1 cellular context compared by ENCODE assay signal in the genomic region with DNA sequence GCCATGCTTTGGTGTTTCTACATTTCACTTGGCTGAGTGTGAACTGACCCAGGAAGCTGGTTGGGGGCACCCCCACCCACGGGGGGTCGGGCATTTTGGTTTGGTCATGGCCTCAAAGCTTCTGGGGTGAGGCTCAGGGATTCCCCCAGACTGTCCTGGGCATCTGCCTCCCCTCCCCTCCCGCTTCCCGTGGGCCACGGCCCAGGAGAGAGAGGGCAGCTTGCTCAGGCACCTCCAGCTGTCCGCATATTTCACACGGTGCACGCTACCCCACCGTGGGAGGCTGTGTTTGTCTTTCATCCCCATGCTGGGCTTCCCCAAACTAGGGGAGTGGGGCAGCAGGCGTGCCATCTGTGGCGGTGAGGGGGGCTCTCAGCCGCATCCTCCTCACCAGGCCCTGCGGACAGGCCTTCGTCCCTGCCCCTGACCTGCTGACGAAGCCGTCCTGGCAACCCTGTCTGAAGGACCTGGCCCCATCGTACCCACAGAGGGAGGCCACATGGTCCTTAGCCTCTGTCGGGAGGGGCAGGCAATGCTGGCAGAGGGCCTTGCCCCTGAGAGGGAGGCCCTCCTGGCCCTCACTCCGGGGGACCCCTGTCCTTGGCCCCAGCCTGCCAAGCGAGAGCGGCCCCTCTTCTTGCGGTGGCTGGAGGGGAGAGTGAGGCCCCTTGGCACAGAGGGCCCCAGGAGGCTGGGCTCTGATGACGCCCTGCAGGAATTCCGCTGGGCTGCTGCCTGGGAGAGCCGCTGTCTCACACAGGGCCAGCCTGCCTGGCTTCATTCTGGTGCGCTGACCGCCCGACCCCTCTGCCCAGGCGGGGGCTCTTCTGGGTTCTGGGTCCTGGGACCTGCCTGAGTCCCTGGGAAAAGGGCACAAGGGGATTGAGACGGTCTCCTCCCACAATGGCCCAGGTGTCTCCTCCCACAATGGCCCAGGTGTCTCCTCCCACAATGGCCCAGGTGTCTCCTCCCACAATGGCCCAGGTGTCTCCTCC.
TF ChIP-seq lines count a peak whose summit lies in the region.

No MANE protein-coding gene starts in this region.

TF ChIP-seq in GM12878, 131 proteins besides CTCF, POLR2A, EP300 and RAD21 (continued from another document):
- TF ChIP-seq, protein P1, sequence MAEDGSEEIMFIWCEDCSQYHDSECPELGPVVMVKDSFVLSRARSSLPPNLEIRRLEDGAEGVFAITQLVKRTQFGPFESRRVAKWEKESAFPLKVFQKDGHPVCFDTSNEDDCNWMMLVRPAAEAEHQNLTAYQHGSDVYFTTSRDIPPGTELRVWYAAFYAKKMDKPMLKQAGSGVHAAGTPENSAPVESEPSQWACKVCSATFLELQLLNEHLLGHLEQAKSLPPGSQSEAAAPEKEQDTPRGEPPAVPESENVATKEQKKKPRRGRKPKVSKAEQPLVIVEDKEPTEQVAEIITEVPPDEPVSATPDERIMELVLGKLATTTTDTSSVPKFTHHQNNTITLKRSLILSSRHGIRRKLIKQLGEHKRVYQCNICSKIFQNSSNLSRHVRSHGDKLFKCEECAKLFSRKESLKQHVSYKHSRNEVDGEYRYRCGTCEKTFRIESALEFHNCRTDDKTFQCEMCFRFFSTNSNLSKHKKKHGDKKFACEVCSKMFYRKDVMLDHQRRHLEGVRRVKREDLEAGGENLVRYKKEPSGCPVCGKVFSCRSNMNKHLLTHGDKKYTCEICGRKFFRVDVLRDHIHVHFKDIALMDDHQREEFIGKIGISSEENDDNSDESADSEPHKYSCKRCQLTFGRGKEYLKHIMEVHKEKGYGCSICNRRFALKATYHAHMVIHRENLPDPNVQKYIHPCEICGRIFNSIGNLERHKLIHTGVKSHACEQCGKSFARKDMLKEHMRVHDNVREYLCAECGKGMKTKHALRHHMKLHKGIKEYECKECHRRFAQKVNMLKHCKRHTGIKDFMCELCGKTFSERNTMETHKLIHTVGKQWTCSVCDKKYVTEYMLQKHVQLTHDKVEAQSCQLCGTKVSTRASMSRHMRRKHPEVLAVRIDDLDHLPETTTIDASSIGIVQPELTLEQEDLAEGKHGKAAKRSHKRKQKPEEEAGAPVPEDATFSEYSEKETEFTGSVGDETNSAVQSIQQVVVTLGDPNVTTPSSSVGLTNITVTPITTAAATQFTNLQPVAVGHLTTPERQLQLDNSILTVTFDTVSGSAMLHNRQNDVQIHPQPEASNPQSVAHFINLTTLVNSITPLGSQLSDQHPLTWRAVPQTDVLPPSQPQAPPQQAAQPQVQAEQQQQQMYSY (CRISPR knock-in tag; IDR thresholded peaks at IDR 0.05): no peak
- TF ChIP-seq NFIC (IDR thresholded peaks at IDR 0.05; ENCODE audit: low read depth, low read length) (no peak), HDGF (IDR thresholded peaks at IDR 0.05) (peak; percentile 38; the same call in 1 of the 2 replicates), POLR2AphosphoS2 (IDR thresholded peaks at IDR 0.05; ENCODE audit: low read depth, low read length) (no peak), TBL1XR1 (IDR thresholded peaks at IDR 0.05; ENCODE audit: low read depth, low read length) (peak; percentile 88; the same call in 1 of the 2 replicates), FOS (IDR thresholded peaks at IDR 0.05; ENCODE audit: borderline replicate concordance, extremely low read depth, insufficient read length) (no peak), HDAC6 (IDR thresholded peaks at IDR 0.05; ENCODE audit: unreplicated experiment) (no peak), ATF7 (IDR thresholded peaks at IDR 0.05; ENCODE audit: low read depth) (no peak), RB1 (IDR thresholded peaks at IDR 0.05; ENCODE audit: borderline replicate concordance) (no peak), CBFB (IDR thresholded peaks at IDR 0.05; ENCODE audit: low read depth) (no peak), TCF12 (IDR thresholded peaks at IDR 0.05; ENCODE audit: low read depth, low read length) (peak; percentile 86), NRF1 (conservative IDR thresholded peaks at IDR 0.05; ENCODE audit: low read depth, low read length) (no peak), PML (IDR thresholded peaks at IDR 0.05; ENCODE audit: low read length) (no peak), JUND (IDR thresholded peaks at IDR 0.05; ENCODE audit: low read depth, low read length) (no peak), MYC (IDR thresholded peaks at IDR 0.05; ENCODE audit: insufficient read depth, insufficient read length, insufficient replicate concordance, low read length, severe bottlenecking) (no peak), PAX8 (IDR thresholded peaks at IDR 0.05) (no peak), TCF3 (IDR thresholded peaks at IDR 0.05; ENCODE audit: borderline replicate concordance, insufficient read depth, low read depth, low read length) (no peak; the same call in 1 of the 2 replicates), IKZF1 (conservative IDR thresholded peaks at IDR 0.05) (peak; percentile 94), ZSCAN29 (IDR thresholded peaks at IDR 0.05) (no peak), IRF4 (IDR thresholded peaks at IDR 0.05; ENCODE audit: low read depth, low read length) (peak; percentile 34), RUNX3 (IDR thresholded peaks at IDR 0.05; ENCODE audit: low read length) (no peak), CEBPB (IDR thresholded peaks at IDR 0.05; ENCODE audit: borderline replicate concordance in 1 of 2, low read depth in 2 of 2, low read length in 2 of 2) (no peak), TAF1 (IDR thresholded peaks at IDR 0.05; ENCODE audit: borderline replicate concordance, low read depth, low read length) (no peak), STAT1 (conservative IDR thresholded peaks at IDR 0.05) (no peak), KAT2A (conservative IDR thresholded peaks at IDR 0.05; ENCODE audit: control insufficient read depth, low read depth, low read length) (no peak), CHD2 (IDR thresholded peaks at IDR 0.05; ENCODE audit: borderline replicate concordance, low read depth, low read length) (peak; percentile 42; the same call in 1 of the 2 replicates), RELA (IDR thresholded peaks at IDR 0.05; ENCODE audit: borderline replicate concordance, partially characterized antibody) (peak; percentile 63), YBX1 (IDR thresholded peaks at IDR 0.05) (no peak), ETV6 (conservative IDR thresholded peaks at IDR 0.05 in 1 of 2, IDR thresholded peaks at IDR 0.05 in 1 of 2; ENCODE audit: borderline replicate concordance in 1 of 2, low read depth in 1 of 2) (peak in 1 of 2 experiments; percentile 78; a peak in 2 of 4 replicates), ZNF217 (IDR thresholded peaks at IDR 0.05) (no peak), POU2F2 (IDR thresholded peaks at IDR 0.05; ENCODE audit: borderline replicate concordance, low read depth, low read length) (peak; percentile 39; the same call in 1 of the 3 replicates)
- TF ChIP-seq, protein P2, sequence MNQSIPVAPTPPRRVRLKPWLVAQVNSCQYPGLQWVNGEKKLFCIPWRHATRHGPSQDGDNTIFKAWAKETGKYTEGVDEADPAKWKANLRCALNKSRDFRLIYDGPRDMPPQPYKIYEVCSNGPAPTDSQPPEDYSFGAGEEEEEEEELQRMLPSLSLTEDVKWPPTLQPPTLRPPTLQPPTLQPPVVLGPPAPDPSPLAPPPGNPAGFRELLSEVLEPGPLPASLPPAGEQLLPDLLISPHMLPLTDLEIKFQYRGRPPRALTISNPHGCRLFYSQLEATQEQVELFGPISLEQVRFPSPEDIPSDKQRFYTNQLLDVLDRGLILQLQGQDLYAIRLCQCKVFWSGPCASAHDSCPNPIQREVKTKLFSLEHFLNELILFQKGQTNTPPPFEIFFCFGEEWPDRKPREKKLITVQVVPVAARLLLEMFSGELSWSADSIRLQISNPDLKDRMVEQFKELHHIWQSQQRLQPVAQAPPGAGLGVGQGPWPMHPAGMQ (IDR thresholded peaks at IDR 0.05; ENCODE audit: borderline replicate concordance): no peak
- TF ChIP-seq, protein P3, sequence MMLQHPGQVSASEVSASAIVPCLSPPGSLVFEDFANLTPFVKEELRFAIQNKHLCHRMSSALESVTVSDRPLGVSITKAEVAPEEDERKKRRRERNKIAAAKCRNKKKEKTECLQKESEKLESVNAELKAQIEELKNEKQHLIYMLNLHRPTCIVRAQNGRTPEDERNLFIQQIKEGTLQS (IDR thresholded peaks at IDR 0.05; ENCODE audit: borderline replicate concordance, extremely low read depth, low read depth, low read length): no peak
- TF ChIP-seq, protein P4, sequence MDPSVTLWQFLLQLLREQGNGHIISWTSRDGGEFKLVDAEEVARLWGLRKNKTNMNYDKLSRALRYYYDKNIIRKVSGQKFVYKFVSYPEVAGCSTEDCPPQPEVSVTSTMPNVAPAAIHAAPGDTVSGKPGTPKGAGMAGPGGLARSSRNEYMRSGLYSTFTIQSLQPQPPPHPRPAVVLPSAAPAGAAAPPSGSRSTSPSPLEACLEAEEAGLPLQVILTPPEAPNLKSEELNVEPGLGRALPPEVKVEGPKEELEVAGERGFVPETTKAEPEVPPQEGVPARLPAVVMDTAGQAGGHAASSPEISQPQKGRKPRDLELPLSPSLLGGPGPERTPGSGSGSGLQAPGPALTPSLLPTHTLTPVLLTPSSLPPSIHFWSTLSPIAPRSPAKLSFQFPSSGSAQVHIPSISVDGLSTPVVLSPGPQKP (IDR thresholded peaks at IDR 0.05; ENCODE audit: low read depth, low read length): no peak
- TF ChIP-seq, protein P5, sequence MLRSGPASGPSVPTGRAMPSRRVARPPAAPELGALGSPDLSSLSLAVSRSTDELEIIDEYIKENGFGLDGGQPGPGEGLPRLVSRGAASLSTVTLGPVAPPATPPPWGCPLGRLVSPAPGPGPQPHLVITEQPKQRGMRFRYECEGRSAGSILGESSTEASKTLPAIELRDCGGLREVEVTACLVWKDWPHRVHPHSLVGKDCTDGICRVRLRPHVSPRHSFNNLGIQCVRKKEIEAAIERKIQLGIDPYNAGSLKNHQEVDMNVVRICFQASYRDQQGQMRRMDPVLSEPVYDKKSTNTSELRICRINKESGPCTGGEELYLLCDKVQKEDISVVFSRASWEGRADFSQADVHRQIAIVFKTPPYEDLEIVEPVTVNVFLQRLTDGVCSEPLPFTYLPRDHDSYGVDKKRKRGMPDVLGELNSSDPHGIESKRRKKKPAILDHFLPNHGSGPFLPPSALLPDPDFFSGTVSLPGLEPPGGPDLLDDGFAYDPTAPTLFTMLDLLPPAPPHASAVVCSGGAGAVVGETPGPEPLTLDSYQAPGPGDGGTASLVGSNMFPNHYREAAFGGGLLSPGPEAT (IDR thresholded peaks at IDR 0.05; ENCODE audit: low read depth): peak; percentile 8; the same call in 1 of the 2 replicates
- TF ChIP-seq, protein P6, sequence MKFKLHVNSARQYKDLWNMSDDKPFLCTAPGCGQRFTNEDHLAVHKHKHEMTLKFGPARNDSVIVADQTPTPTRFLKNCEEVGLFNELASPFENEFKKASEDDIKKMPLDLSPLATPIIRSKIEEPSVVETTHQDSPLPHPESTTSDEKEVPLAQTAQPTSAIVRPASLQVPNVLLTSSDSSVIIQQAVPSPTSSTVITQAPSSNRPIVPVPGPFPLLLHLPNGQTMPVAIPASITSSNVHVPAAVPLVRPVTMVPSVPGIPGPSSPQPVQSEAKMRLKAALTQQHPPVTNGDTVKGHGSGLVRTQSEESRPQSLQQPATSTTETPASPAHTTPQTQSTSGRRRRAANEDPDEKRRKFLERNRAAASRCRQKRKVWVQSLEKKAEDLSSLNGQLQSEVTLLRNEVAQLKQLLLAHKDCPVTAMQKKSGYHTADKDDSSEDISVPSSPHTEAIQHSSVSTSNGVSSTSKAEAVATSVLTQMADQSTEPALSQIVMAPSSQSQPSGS (IDR thresholded peaks at IDR 0.05; ENCODE audit: low read length): no peak
- TF ChIP-seq, protein P7, sequence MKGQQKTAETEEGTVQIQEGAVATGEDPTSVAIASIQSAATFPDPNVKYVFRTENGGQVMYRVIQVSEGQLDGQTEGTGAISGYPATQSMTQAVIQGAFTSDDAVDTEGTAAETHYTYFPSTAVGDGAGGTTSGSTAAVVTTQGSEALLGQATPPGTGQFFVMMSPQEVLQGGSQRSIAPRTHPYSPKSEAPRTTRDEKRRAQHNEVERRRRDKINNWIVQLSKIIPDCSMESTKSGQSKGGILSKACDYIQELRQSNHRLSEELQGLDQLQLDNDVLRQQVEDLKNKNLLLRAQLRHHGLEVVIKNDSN (IDR thresholded peaks at IDR 0.05; ENCODE audit: borderline replicate concordance, extremely low read length, insufficient read depth, low read depth, low read length): no peak
